In genomic region chr4:53147179-53147578, GRCh38 we compare ENCODE assay signal across 28 cellular contexts.
"Had no signal": no experiment of that assay in that cellular context is flagged by ENCODE, and none has a peak within 500 bp of the region (broad histone marks: within the 10 kb centered on the region; RNA-seq: fewer than 3 reads in every experiment).

No MANE protein-coding gene starts in this region.

- H3K4me1 Mint-ChIP-seq: stimulated activated effector memory CD8-positive, alpha-beta T cell treated with anti-CD3 and anti-CD28 coated beads, Interleukin-12 subunit alpha, Interleukin-12 subunit beta, amount 100 ng/mL, for 72 hours had no signal

- H3K4me1 ChIP-seq: left lung, pancreas, prostate gland, suprapubic skin, upper lobe of right lung had no signal

- ATAC-seq: left cardiac atrium; left lung; naive thymus-derived CD8-positive, alpha-beta T cell; pancreas; right cardiac atrium; stimulated activated effector memory CD8-positive, alpha-beta T cell treated with anti-CD3 and anti-CD28 coated beads, Interleukin-12 subunit alpha, Interleukin-12 subunit beta, amount 100 ng/mL, for 72 hours; upper lobe of right lung had no signal

- H3K27ac ChIP-seq: left lung, pancreas, prostate gland, spleen, suprapubic skin, thoracic aorta, tibial artery, upper lobe of right lung had no signal

- H3K27me3 Mint-ChIP-seq: naive thymus-derived CD8-positive, alpha-beta T cell; stimulated activated naive CD8-positive, alpha-beta T cell treated with anti-CD3 and anti-CD28 coated beads, Interleukin-15, Interleukin-2, amounts not matched to agents 100 ng/mL and 50 ng/mL, for 24 hours had no signal

- H3K9me3 ChIP-seq: left lung, pancreas, prostate gland, sigmoid colon, spleen, suprapubic skin, thoracic aorta, tibial artery, upper lobe of right lung had no signal

- H3K4me3 Mint-ChIP-seq: naive thymus-derived CD8-positive, alpha-beta T cell; nephron; neural crest cell; stimulated activated effector memory CD8-positive, alpha-beta T cell treated with anti-CD3 and anti-CD28 coated beads, Interleukin-12 subunit alpha, Interleukin-12 subunit beta, amount 100 ng/mL, for 72 hours; stimulated activated naive CD8-positive, alpha-beta T cell treated with anti-CD3 and anti-CD28 coated beads, Interleukin-15, Interleukin-2, amounts not matched to agents 100 ng/mL and 50 ng/mL, for 24 hours had no signal

- H3K27me3 ChIP-seq: left lung, pancreas, sigmoid colon, spleen, suprapubic skin, tibial artery, upper lobe of right lung had no signal

- H3K36me3 ChIP-seq: pancreas, prostate gland, sigmoid colon had no signal

- DNase-seq: hippocampal formation; kidney glomerular epithelial cell; left cardiac atrium; left lung; naive thymus-derived CD8-positive, alpha-beta T cell; nucleus accumbens; pancreas; posterior cingulate gyrus; retina; right cardiac atrium; small intestine; spleen; stimulated activated CD4-positive, alpha-beta T cell treated with anti-CD3 and anti-CD28 coated beads, Interleukin-4, amount 100 ng/mL, for 24 hours; stimulated activated naive CD4-positive, alpha-beta T cell; tibial artery; trophoblast cell; upper lobe of right lung had no signal

- H3K9me3 Mint-ChIP-seq: nephron; neural crest cell; stimulated activated effector memory CD8-positive, alpha-beta T cell treated with anti-CD3 and anti-CD28 coated beads, Interleukin-12 subunit alpha, Interleukin-12 subunit beta, amount 100 ng/mL, for 72 hours; stimulated activated naive CD8-positive, alpha-beta T cell treated with anti-CD3 and anti-CD28 coated beads, Interleukin-15, Interleukin-2, amounts not matched to agents 100 ng/mL and 50 ng/mL, for 24 hours had no signal

- H3K4me3 ChIP-seq: left lung, lung, pancreas, prostate gland, sigmoid colon, spleen, suprapubic skin, thoracic aorta, tibial artery, upper lobe of right lung had no signal

- FAIRE-seq: keratinocyte, pancreas, small intestine, urothelium cell line had no signal

- H3K27ac Mint-ChIP-seq: naive thymus-derived CD8-positive, alpha-beta T cell; nephron; stimulated activated effector memory CD8-positive, alpha-beta T cell treated with anti-CD3 and anti-CD28 coated beads, Interleukin-12 subunit alpha, Interleukin-12 subunit beta, amount 100 ng/mL, for 72 hours; stimulated activated naive CD8-positive, alpha-beta T cell treated with anti-CD3 and anti-CD28 coated beads, Interleukin-15, Interleukin-2, amounts not matched to agents 100 ng/mL and 50 ng/mL, for 24 hours had no signal
